22 cellular contexts compared by ENCODE assay signal in the genomic region with DNA sequence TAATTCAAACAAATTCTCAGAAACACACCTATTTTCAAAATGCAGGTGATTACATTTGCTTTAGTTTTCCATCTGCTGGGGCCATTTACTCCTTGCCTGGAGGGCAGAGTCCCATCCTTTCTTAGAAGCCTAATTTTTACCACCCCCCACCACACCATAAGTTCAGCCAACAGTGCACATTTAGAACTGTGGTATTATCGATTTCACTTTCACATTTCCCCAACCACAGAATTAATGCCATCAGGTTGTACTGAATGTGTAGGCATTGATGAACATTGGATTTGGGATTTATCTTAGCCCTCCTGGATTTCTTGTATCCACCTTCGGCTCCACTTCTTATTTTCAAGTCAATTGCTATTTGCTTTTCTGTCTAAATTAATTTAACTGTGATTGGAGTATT. TPM values are rescaled to one million over a fixed set of nuclear protein-coding genes. Genes with fewer than 3 reads are reported as not detected.
A peak's percentile ranks its signal among the peaks of the same experiment; 100 is the strongest.
DNase-seq lines count a peak whose midpoint lies in the region; ATAC-seq and TF ChIP-seq lines count a peak whose summit lies in the region.
"Had no signal": no experiment of that assay in that cellular context is flagged by ENCODE, and none has a peak within 500 bp of the region (broad histone marks: within the 10 kb centered on the region; RNA-seq: fewer than 3 reads in every experiment).

No MANE protein-coding gene starts in this region.

- CTCF ChIA-PET in activated CD4-positive, alpha-beta memory T cell treated with anti-CD3 and anti-CD28 coated beads for 36 hours (lab: Charles Lee): no interaction called here

- no peaks in the 10 kb centered on the region for H3K79me2 ChIP-seq in ACC112 (ENCODE audit: control insufficient read depth, insufficient read depth, low read length, unreplicated experiment)

- ATAC-seq in GM18868 (IDR thresholded peaks at IDR 0.05; ENCODE audit: unreplicated experiment) (peak; percentile 40), HG03439 (IDR thresholded peaks at IDR 0.05; ENCODE audit: unreplicated experiment) (no peak)
- ATAC-seq: Panc1 had no signal

- DNase-seq in GM13977 (ENCODE audit: low spot score) (peak; percentile 36), NCI-H69 (lab: John Stamatoyannopoulos, UW) (peak; percentile 13), EL (no peak), SW 1271 (lab: John Stamatoyannopoulos, UW) (no peak)
- no peak for DNase-seq in activated CD4-positive, alpha-beta memory T cell treated with anti-CD3 and anti-CD28 coated beads for 36 hours
- DNase-seq: DMS79; KG1; NCI-H1105 treated with DMSO at 0.1 percent for 48 hours; NCI-H2029 treated with DMSO at 0.1 percent for 48 hours; NCI-H446 treated with DMSO at 0.1 percent for 48 hours; NCI-H526 treated with DMSO at 0.1 percent for 48 hours; NK-92 treated with Interleukin-12 subunit alpha and Interleukin-12 subunit beta, amount 100 ng/mL, for 24 hours; SIG-M5; SK-N-SH had no signal

- no peak overlapping the region for H3K27ac ChIP-seq in ACC112 (ENCODE audit: low read depth, low read length)

- POLR2A ChIA-PET in activated CD4-positive, alpha-beta memory T cell treated with anti-CD3 and anti-CD28 coated beads for 36 hours (lab: Charles Lee): no interaction called here

- intact Hi-C loops in activated CD4-positive, alpha-beta memory T cell treated with anti-CD3 and anti-CD28 coated beads for 36 hours (cut with micrococcal nuclease): no loop called here

- H3K4me3 ChIP-seq in ACC112 (ENCODE audit: low read depth, low read length): no peak overlapping the region

- H3K4me1 Mint-ChIP-seq in activated CD4-positive, alpha-beta memory T cell treated with anti-CD3 and anti-CD28 coated beads for 36 hours (ENCODE audit: low read depth): peaks cover 14% of the 10 kb centered on the region

- no peaks in the 10 kb centered on the region for H3K4me1 ChIP-seq in ACC112 (ENCODE audit: control insufficient read depth, insufficient read depth, low read length, unreplicated experiment)

- H3K27me3 ChIP-seq in ACC112 (ENCODE audit: insufficient read depth, low read length): no peaks in the 10 kb centered on the region

- in situ Hi-C loops in GM13977 (cut with MboI; ENCODE audit: low pct_unique_long_range_greater_than_20kb, low sequenced_read_pairs, unreplicated experiment): no loop called here

- H3K36me3 ChIP-seq in ACC112 (ENCODE audit: insufficient read depth, low read length): no peaks in the 10 kb centered on the region

- H3K27me3 Mint-ChIP-seq in activated CD4-positive, alpha-beta memory T cell treated with anti-CD3 and anti-CD28 coated beads for 36 hours: peaks cover 51% of the 10 kb centered on the region

- H3K36me3 Mint-ChIP-seq in activated CD4-positive, alpha-beta memory T cell treated with anti-CD3 and anti-CD28 coated beads for 36 hours: no peaks in the 10 kb centered on the region
- H3K36me3 Mint-ChIP-seq: CD14-positive monocyte had no signal

- H3K27ac Mint-ChIP-seq in activated CD4-positive, alpha-beta memory T cell treated with anti-CD3 and anti-CD28 coated beads for 36 hours: no peak overlapping the region
- H3K27ac Mint-ChIP-seq: B cell, CD14-positive monocyte had no signal

- H3K9me3 Mint-ChIP-seq in activated CD4-positive, alpha-beta memory T cell treated with anti-CD3 and anti-CD28 coated beads for 36 hours: no peaks in the 10 kb centered on the region

- no peak for TF ChIP-seq CTCF in GM13977 (IDR thresholded peaks at IDR 0.05; ENCODE audit: extremely low read depth, insufficient read depth, missing control alignments)

- H3K4me3 Mint-ChIP-seq in activated CD4-positive, alpha-beta memory T cell treated with anti-CD3 and anti-CD28 coated beads for 36 hours: no peak overlapping the region
- H3K4me3 Mint-ChIP-seq: B cell had no signal

- peak overlapping the region; percentile 60 for H2AFZ ChIP-seq in ACC112 (ENCODE audit: low read length, unreplicated experiment)

RNA-seq across cellular contexts. Expression of a gene that starts 4.5 kb away (rescaled TPM):
- not detected for total RNA-seq in activated CD4-positive, alpha-beta memory T cell treated with anti-CD3 and anti-CD28 coated beads for 36 hours
- total RNA-seq: B cell; HT1080; T-helper 2 cell treated with Interferon-gamma antibody and Interleukin-4, amounts not matched to agents 100 ng/mL and 5 ng/mL, for 36 hours had no signal

RNA-seq across cellular contexts. Expression of a gene that starts 7.2 kb away (rescaled TPM):
- total RNA-seq in activated CD4-positive, alpha-beta memory T cell treated with anti-CD3 and anti-CD28 coated beads for 36 hours: not detected
- total RNA-seq: B cell; HT1080; T-helper 2 cell treated with Interferon-gamma antibody and Interleukin-4, amounts not matched to agents 100 ng/mL and 5 ng/mL, for 36 hours had no signal

RNA-seq across cellular contexts. Expression of a gene that starts 11.4 kb away (rescaled TPM):
- not detected for total RNA-seq in activated CD4-positive, alpha-beta memory T cell treated with anti-CD3 and anti-CD28 coated beads for 36 hours
- total RNA-seq: B cell; HT1080; T-helper 2 cell treated with Interferon-gamma antibody and Interleukin-4, amounts not matched to agents 100 ng/mL and 5 ng/mL, for 36 hours had no signal

RNA-seq across cellular contexts. Expression of a gene that starts 56.5 kb away (rescaled TPM):
- not detected for total RNA-seq in activated CD4-positive, alpha-beta memory T cell treated with anti-CD3 and anti-CD28 coated beads for 36 hours
- total RNA-seq: B cell; HT1080; T-helper 2 cell treated with Interferon-gamma antibody and Interleukin-4, amounts not matched to agents 100 ng/mL and 5 ng/mL, for 36 hours had no signal

Comparison
In these comparisons a context has a peak if more than half of its experiments do, and no peak if none do; other contexts are left out.
1. DNase-seq: peak in GM13977 (single experiment) and NCI-H69 (single experiment); none in EL (single experiment), SW 1271 (0 of 2) and activated CD4-positive, alpha-beta memory T cell treated with anti-CD3 and anti-CD28 coated beads for 36 hours (single experiment).